ENCODE assay signal across 8 cellular contexts in the genomic region with DNA sequence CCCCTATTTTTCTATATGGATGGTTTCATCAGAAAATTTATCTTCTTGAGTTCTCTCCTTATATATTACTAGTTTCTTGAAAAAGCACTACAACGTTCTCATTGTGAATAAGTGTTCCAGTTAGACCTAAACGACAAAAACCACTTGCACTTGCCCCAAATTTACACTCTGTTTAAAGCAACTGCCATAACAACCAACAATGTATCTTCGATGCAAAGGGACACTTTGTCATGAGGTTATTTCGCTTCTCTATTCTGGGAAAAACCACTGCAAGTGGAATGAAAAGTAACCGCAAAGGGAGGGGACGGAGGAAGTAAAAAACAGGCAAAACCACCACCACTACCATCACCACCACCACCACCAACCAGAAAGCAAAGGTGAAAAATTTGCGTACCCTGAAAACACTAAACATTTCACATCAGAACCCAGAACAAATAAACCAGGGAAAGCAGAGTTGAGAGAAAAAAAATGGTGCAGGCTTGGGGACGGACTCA. TPM values are rescaled to one million over a fixed set of nuclear protein-coding genes. Genes with fewer than 3 reads are reported as not detected.
A peak's percentile ranks its signal among the peaks of the same experiment; 100 is the strongest.
DNase-seq lines count a peak whose midpoint lies in the region; ATAC-seq and TF ChIP-seq lines count a peak whose summit lies in the region.

No MANE protein-coding gene starts in this region.

- H3K36me3 ChIP-seq in adipocyte (ENCODE audit: control insufficient read depth, insufficient read depth, low read length, severe bottlenecking), result no peaks in the 10 kb centered on the region
- no peaks in the 10 kb centered on the region for H3K36me3 ChIP-seq in liver (ENCODE audit: control insufficient read depth in 4 of 4, insufficient read depth in 3 of 4, low read depth in 1 of 4, low read length in 3 of 4)

- TF ChIP-seq RAD21 in liver (IDR thresholded peaks at IDR 0.05), result no peak

- H3K4me3 ChIP-seq in adipocyte (ENCODE audit: low read length) (peak overlapping the region; percentile 89), liver (ENCODE audit: low read depth in 1 of 3, low read length in 3 of 3) (peak overlapping the region; percentile 68 to 98 (median 83))

- H3K9me3 ChIP-seq in adipocyte (ENCODE audit: control insufficient read depth, low read length) (no peaks in the 10 kb centered on the region), liver (ENCODE audit: control insufficient read depth in 4 of 4, low read length in 3 of 4) (no peaks in the 10 kb centered on the region)

- no peak for TF ChIP-seq CTCF in liver (IDR thresholded peaks at IDR 0.05; ENCODE audit: low read depth, low read length, missing input control)

- H3K9ac ChIP-seq in adipocyte (ENCODE audit: low read length) (peak overlapping the region; percentile 99), liver (ENCODE audit: low read depth in 1 of 2, low read length in 2 of 2) (peak overlapping the region; percentile 96 to 97)

- no peaks in the 10 kb centered on the region for H3K27me3 ChIP-seq in adipocyte (replicated peaks; ENCODE audit: control insufficient read depth, insufficient read depth, low read length)
- no peaks in the 10 kb centered on the region for H3K27me3 ChIP-seq in liver (ENCODE audit: control insufficient read depth in 4 of 4, insufficient read depth in 4 of 4, low read length in 3 of 4)

- peak overlapping the region; percentile 100 for H3K27ac ChIP-seq in liver (ENCODE audit: low read depth in 1 of 2, low read length in 2 of 2)

- DNase-seq in DMS79 treated with DMSO at 0.1 percent for 48 hours (lab: John Stamatoyannopoulos, UW) (peak; percentile 29), DMS79 (lab: John Stamatoyannopoulos, UW) (no peak), NCI-H2227 (lab: John Stamatoyannopoulos, UW; ENCODE audit: unreplicated experiment) (peak; percentile 40), adipocyte (ENCODE audit: low read depth) (no peak), NCI-H446 treated with DMSO at 0.1 percent for 48 hours (lab: John Stamatoyannopoulos, UW) (no peak)
- DNase-seq in stimulated activated naive CD8-positive, alpha-beta T cell treated with anti-CD3 and anti-CD28 coated beads, Interleukin-15, Interleukin-2, amounts not matched to agents 100 U/mL and 50 U/mL, for 24 hours, result peak; percentile 55

- peaks cover 33% of the 10 kb centered on the region for H3K4me1 ChIP-seq in adipocyte (ENCODE audit: control insufficient read depth, insufficient read depth, low read length)
- peaks cover 1 to 31% (median 19%) of the 10 kb centered on the region in 4 donors for H3K4me1 ChIP-seq in liver (ENCODE audit: control insufficient read depth in 4 of 4, insufficient read depth in 4 of 4, low read length in 3 of 4)

- WGBS in liver, result 1% methylated on average over 8 of the region's 8 CpGs

- ATAC-seq in stimulated activated naive CD8-positive, alpha-beta T cell treated with anti-CD3 and anti-CD28 coated beads, Interleukin-15, Interleukin-2, amounts not matched to agents 100 U/mL and 50 U/mL, for 24 hours, result peak; percentile 9
- ATAC-seq in HG02642 (IDR thresholded peaks at IDR 0.05; ENCODE audit: poor library complexity, unreplicated experiment), result no peak

TF ChIP-seq in liver, 16 proteins besides CTCF, POLR2A, EP300 and RAD21:
- TF ChIP-seq YY1 (IDR thresholded peaks at IDR 0.05) (peak; percentile 67), GABPA (IDR thresholded peaks at IDR 0.05 in 1 of 2, conservative IDR thresholded peaks at IDR 0.05 in 1 of 2) (no peak)
- TF ChIP-seq, protein P1, sequence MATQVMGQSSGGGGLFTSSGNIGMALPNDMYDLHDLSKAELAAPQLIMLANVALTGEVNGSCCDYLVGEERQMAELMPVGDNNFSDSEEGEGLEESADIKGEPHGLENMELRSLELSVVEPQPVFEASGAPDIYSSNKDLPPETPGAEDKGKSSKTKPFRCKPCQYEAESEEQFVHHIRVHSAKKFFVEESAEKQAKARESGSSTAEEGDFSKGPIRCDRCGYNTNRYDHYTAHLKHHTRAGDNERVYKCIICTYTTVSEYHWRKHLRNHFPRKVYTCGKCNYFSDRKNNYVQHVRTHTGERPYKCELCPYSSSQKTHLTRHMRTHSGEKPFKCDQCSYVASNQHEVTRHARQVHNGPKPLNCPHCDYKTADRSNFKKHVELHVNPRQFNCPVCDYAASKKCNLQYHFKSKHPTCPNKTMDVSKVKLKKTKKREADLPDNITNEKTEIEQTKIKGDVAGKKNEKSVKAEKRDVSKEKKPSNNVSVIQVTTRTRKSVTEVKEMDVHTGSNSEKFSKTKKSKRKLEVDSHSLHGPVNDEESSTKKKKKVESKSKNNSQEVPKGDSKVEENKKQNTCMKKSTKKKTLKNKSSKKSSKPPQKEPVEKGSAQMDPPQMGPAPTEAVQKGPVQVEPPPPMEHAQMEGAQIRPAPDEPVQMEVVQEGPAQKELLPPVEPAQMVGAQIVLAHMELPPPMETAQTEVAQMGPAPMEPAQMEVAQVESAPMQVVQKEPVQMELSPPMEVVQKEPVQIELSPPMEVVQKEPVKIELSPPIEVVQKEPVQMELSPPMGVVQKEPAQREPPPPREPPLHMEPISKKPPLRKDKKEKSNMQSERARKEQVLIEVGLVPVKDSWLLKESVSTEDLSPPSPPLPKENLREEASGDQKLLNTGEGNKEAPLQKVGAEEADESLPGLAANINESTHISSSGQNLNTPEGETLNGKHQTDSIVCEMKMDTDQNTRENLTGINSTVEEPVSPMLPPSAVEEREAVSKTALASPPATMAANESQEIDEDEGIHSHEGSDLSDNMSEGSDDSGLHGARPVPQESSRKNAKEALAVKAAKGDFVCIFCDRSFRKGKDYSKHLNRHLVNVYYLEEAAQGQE (IDR thresholded peaks at IDR 0.05), result peak; percentile 39

RNA-seq across cellular contexts. Expression of a gene that starts 1.2 kb away (rescaled TPM):
- 10 to 100 TPM; 17.0 to 19.9 TPM for total RNA-seq in liver
- 1 to 10 TPM; 2.3 to 4.9 TPM for polyA plus RNA-seq in liver

Comparison
In these comparisons a context has a peak if more than half of its experiments do, and no peak if none do; other contexts are left out.
1. DNase-seq: peak in DMS79 treated with DMSO at 0.1 percent for 48 hours (single experiment), NCI-H2227 (single experiment) and stimulated activated naive CD8-positive, alpha-beta T cell treated with anti-CD3 and anti-CD28 coated beads, Interleukin-15, Interleukin-2, amounts not matched to agents 100 U/mL and 50 U/mL, for 24 hours (single experiment); none in DMS79 (single experiment), adipocyte (single experiment) and NCI-H446 treated with DMSO at 0.1 percent for 48 hours (single experiment).